In genomic region chr3:194103475-194103874, GRCh38 we compare ENCODE assay signal across 11 cellular contexts. TPM values are rescaled to one million over a fixed set of nuclear protein-coding genes. Genes with fewer than 3 reads are reported as not detected.
DNase-seq lines count a peak whose midpoint lies in the region; ATAC-seq, FAIRE-seq and TF ChIP-seq lines count a peak whose summit lies in the region.
"Had no signal": no experiment of that assay in that cellular context is flagged by ENCODE, and none has a peak within 500 bp of the region (broad histone marks: within the 10 kb centered on the region; RNA-seq: fewer than 3 reads in every experiment).

No MANE protein-coding gene starts in this region.

- H3K27me3 ChIP-seq in foreskin keratinocyte, result peaks cover 37% of the 10 kb centered on the region
- H3K27me3 ChIP-seq in pancreas, result no peaks in the 10 kb centered on the region
- H3K27me3 ChIP-seq: ovary had no signal

- DNase-seq in GM10248 (ENCODE audit: extremely low spot score) (peak; percentile 49), GM20000 (ENCODE audit: low spot score) (peak; percentile 52), foreskin keratinocyte (no peak), cerebellar nuclear complex (lab: John Stamatoyannopoulos, UW) (no peak), pancreas (no peak)
- peak; percentile 26 for DNase-seq in activated CD4-positive, alpha-beta T cell treated with anti-CD3 and anti-CD28 coated beads for 1 hour
- DNase-seq: immature natural killer cell, NCI-H1930, ovary had no signal

- CTCF ChIA-PET in GM10248 (lab: Yijun Ruan, JAX), result interaction anchor here (1.1 to 1.7 kb wide), 6 partner anchors 8 to 210 kb away, joined by 3 to 5 read pairs (median 3); no protein-coding TSS in a partner anchor

- WGBS in pancreas, 2 donors, result 94% methylated on average over 7 of the region's 7 CpGs

- POLR2A ChIA-PET in GM10248 (lab: Yijun Ruan, JAX), result no interaction called here

- no peak overlapping the region for H3K27ac ChIP-seq in foreskin keratinocyte
- H3K27ac ChIP-seq in pancreas, result no peak overlapping the region
- H3K27ac ChIP-seq: ovary had no signal

- H3K36me3 ChIP-seq in pancreas, result no peaks in the 10 kb centered on the region
- H3K36me3 ChIP-seq: ovary had no signal

- no peak for TF ChIP-seq CTCF in GM10248 (IDR thresholded peaks at IDR 0.05; ENCODE audit: control extremely low read depth, extremely low read depth, low read depth, missing control alignments)
- no peak for TF ChIP-seq CTCF in GM20000 (IDR thresholded peaks at IDR 0.05; ENCODE audit: extremely low read depth, missing control alignments)
- TF ChIP-seq CTCF in foreskin keratinocyte (conservative IDR thresholded peaks at IDR 0.05), result peak; percentile 17
- no peak for TF ChIP-seq CTCF in pancreas (IDR thresholded peaks at IDR 0.05)

- FAIRE-seq in pancreas (lab: Jason Lieb, UNC), result no peak

- no peaks in the 10 kb centered on the region for H3K4me1 ChIP-seq in foreskin keratinocyte
- H3K4me1 ChIP-seq in pancreas, result peaks cover 17 to 31% (median 20%) of the 10 kb centered on the region in 3 donors

- intact Hi-C loops in pancreas (cut with DNase I), result no loop called here

- H3K9me3 ChIP-seq in pancreas, result no peaks in the 10 kb centered on the region
- H3K9me3 ChIP-seq: ovary had no signal

- ATAC-seq in foreskin keratinocyte (peak; percentile 33), pancreas (no peak), HG03521 (IDR thresholded peaks at IDR 0.05; ENCODE audit: unreplicated experiment) (no peak), GM21723 (IDR thresholded peaks at IDR 0.05; ENCODE audit: unreplicated experiment) (no peak)

- no peak overlapping the region for H3K4me3 ChIP-seq in pancreas
- H3K4me3 ChIP-seq: ovary had no signal

RNA-seq across cellular contexts. Expression of gene HES1, which starts 32.5 kb away (rescaled TPM):
- total RNA-seq in foreskin keratinocyte, result 35.1 and 42.1 TPM in 2 replicates
- 28.7 and 32.5 TPM in 2 replicates for polyA plus RNA-seq in foreskin keratinocyte
- total RNA-seq in pancreas, result 10 to 100 TPM; 15.7 to 51.6 (median 36.3) TPM
- 10 to 100 TPM; 22.3 to 68.5 TPM for polyA plus RNA-seq in pancreas
- polyA plus RNA-seq: immature natural killer cell had no signal

Comparison
In these comparisons a context has a peak if more than half of its experiments do, and no peak if none do; other contexts are left out.
1. DNase-seq: peak in GM10248 (single experiment), GM20000 (single experiment) and activated CD4-positive, alpha-beta T cell treated with anti-CD3 and anti-CD28 coated beads for 1 hour (single experiment); none in foreskin keratinocyte (0 of 2), cerebellar nuclear complex (0 of 2) and pancreas (0 of 6).